ENCODE assay signal across 24 cellular contexts in the genomic region with DNA sequence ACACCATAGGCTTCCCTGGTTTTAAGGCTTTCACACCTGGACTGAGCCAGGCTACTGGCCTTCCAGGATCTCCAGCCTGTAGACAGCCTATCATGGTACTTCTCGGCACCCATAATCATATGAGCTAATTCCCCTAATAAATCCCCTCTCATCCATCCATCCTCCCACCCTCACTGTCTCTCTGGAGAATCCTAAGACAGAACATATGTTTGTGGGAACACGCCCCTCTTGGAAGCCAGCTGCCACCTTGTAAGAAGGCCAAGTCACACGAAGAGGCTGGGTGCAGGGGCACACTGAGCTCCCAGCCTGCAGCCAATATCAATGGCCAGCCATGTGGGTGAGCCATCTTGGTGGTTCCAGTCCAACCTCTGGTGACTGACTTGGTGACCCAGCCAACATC. TPM values are rescaled to one million over a fixed set of nuclear protein-coding genes. Genes with fewer than 3 reads are reported as not detected.
DNase-seq lines count a peak whose midpoint lies in the region; ATAC-seq, FAIRE-seq and TF ChIP-seq lines count a peak whose summit lies in the region.
"Had no signal": no experiment of that assay in that cellular context is flagged by ENCODE, and none has a peak within 500 bp of the region (broad histone marks: within the 10 kb centered on the region; RNA-seq: fewer than 3 reads in every experiment).

No MANE protein-coding gene starts in this region.

- CTCF ChIA-PET in activated CD4-positive, alpha-beta memory T cell treated with anti-CD3 and anti-CD28 coated beads, Interleukin-2, amount 10 ng/mL, durations not matched to agents 7 days and 5 days (lab: Charles Lee): interaction anchor here (1.6 kb wide), 1 partner anchor 309 kb away, joined by 5 read pairs; no protein-coding TSS in a partner anchor
- CTCF ChIA-PET in activated CD4-positive, alpha-beta memory T cell treated with anti-CD3 and anti-CD28 coated beads for 36 hours (lab: Charles Lee): no interaction called here
- CTCF ChIA-PET in WTC11 (lab: Charles Lee): no interaction called here

- H3K36me3 Mint-ChIP-seq in activated CD4-positive, alpha-beta memory T cell treated with anti-CD3 and anti-CD28 coated beads, Interleukin-2, amount 10 ng/mL, durations not matched to agents 7 days and 5 days (ENCODE audit: low read depth): peaks cover 59% of the 10 kb centered on the region
- H3K36me3 Mint-ChIP-seq in activated CD4-positive, alpha-beta memory T cell treated with anti-CD3 and anti-CD28 coated beads for 36 hours: peaks cover 38% of the 10 kb centered on the region
- peaks cover 18% of the 10 kb centered on the region for H3K36me3 Mint-ChIP-seq in WTC11

- no peak for ATAC-seq in WTC11
- ATAC-seq: HepG2, Panc1, right lobe of liver had no signal

- H3K27me3 Mint-ChIP-seq in activated CD4-positive, alpha-beta memory T cell treated with anti-CD3 and anti-CD28 coated beads, Interleukin-2, amount 10 ng/mL, durations not matched to agents 7 days and 5 days: peaks cover 3% of the 10 kb centered on the region
- no peaks in the 10 kb centered on the region for H3K27me3 Mint-ChIP-seq in activated CD4-positive, alpha-beta memory T cell treated with anti-CD3 and anti-CD28 coated beads for 36 hours
- no peaks in the 10 kb centered on the region for H3K27me3 Mint-ChIP-seq in WTC11 (ENCODE audit: low read depth)
- H3K27me3 Mint-ChIP-seq: activated B cell treated with CpG ODN at 0.5 μM for 24 hours, T-cell had no signal

- TF ChIP-seq CTCF in D721Med (IDR thresholded peaks at IDR 0.05; ENCODE audit: insufficient read depth, missing control alignments) (no peak), WTC11 (IDR thresholded peaks at IDR 0.05) (no peak)

- no peak overlapping the region for H3K4me3 Mint-ChIP-seq in activated CD4-positive, alpha-beta memory T cell treated with anti-CD3 and anti-CD28 coated beads, Interleukin-2, amount 10 ng/mL, durations not matched to agents 7 days and 5 days
- H3K4me3 Mint-ChIP-seq in activated CD4-positive, alpha-beta memory T cell treated with anti-CD3 and anti-CD28 coated beads for 36 hours: no peak overlapping the region
- no peak overlapping the region for H3K4me3 Mint-ChIP-seq in WTC11
- H3K4me3 Mint-ChIP-seq: activated B cell treated with CpG ODN at 0.5 μM for 24 hours, neural progenitor cell had no signal

- POLR2A ChIA-PET in activated CD4-positive, alpha-beta memory T cell treated with anti-CD3 and anti-CD28 coated beads, Interleukin-2, amount 10 ng/mL, durations not matched to agents 7 days and 5 days (lab: Charles Lee): no interaction called here
- POLR2A ChIA-PET in activated CD4-positive, alpha-beta memory T cell treated with anti-CD3 and anti-CD28 coated beads for 36 hours (lab: Charles Lee): no interaction called here
- POLR2A ChIA-PET in WTC11 (lab: Charles Lee): no interaction called here

- peak overlapping the region; percentile 77 for H3K27ac Mint-ChIP-seq in activated CD4-positive, alpha-beta memory T cell treated with anti-CD3 and anti-CD28 coated beads, Interleukin-2, amount 10 ng/mL, durations not matched to agents 7 days and 5 days
- no peak overlapping the region for H3K27ac Mint-ChIP-seq in activated CD4-positive, alpha-beta memory T cell treated with anti-CD3 and anti-CD28 coated beads for 36 hours
- H3K27ac Mint-ChIP-seq in WTC11: peak overlapping the region; percentile 4; the same call in 1 of the 2 replicates
- H3K27ac Mint-ChIP-seq: activated B cell treated with CpG ODN at 0.5 μM for 24 hours, neural progenitor cell had no signal

- peaks cover 50% of the 10 kb centered on the region for H3K4me1 Mint-ChIP-seq in activated CD4-positive, alpha-beta memory T cell treated with anti-CD3 and anti-CD28 coated beads, Interleukin-2, amount 10 ng/mL, durations not matched to agents 7 days and 5 days
- peaks cover 38% of the 10 kb centered on the region for H3K4me1 Mint-ChIP-seq in activated CD4-positive, alpha-beta memory T cell treated with anti-CD3 and anti-CD28 coated beads for 36 hours (ENCODE audit: low read depth)
- H3K4me1 Mint-ChIP-seq in WTC11: peaks cover 28% of the 10 kb centered on the region
- H3K4me1 Mint-ChIP-seq: neural progenitor cell had no signal

- intact Hi-C loops in activated CD4-positive, alpha-beta memory T cell treated with anti-CD3 and anti-CD28 coated beads for 36 hours (cut with micrococcal nuclease): no loop called here

- FAIRE-seq in D721Med (lab: Jason Lieb, UNC): peak; percentile 80
- FAIRE-seq: G401.6, HepG2 had no signal

- DNase-seq in activated CD4-positive, alpha-beta memory T cell treated with anti-CD3 and anti-CD28 coated beads, Interleukin-2, amount 10 ng/mL, durations not matched to agents 7 days and 5 days: no peak
- no peak for DNase-seq in activated CD4-positive, alpha-beta memory T cell treated with anti-CD3 and anti-CD28 coated beads for 36 hours
- DNase-seq in D721Med (ENCODE audit: insufficient read length, low spot score): peak; percentile 70
- DNase-seq in WTC11 (ENCODE audit: low spot score): no peak
- DNase-seq in myocyte (ENCODE audit: low read depth): peak; percentile 66
- DNase-seq in DMS79 (lab: John Stamatoyannopoulos, UW): no peak
- no peak for DNase-seq in DMS79 treated with DMSO at 0.1 percent for 48 hours (lab: John Stamatoyannopoulos, UW)
- DNase-seq in cortex of kidney (lab: John Stamatoyannopoulos, UW): no peak
- DNase-seq: activated B cell treated with CpG ODN at 0.5 μM for 24 hours; Calu3; dermis blood vessel endothelial cell; H7; left lung; NCI-H1092 treated with DMSO at 0.1 percent for 48 hours; NCI-H2029; posterior cingulate gyrus; right lobe of liver; stimulated activated CD8-positive, alpha-beta memory T cell treated with anti-CD3 and anti-CD28 coated beads, Interleukin-4, amount 100 ng/mL, for 48 hours; substantia nigra had no signal

- H3K9me3 Mint-ChIP-seq in activated CD4-positive, alpha-beta memory T cell treated with anti-CD3 and anti-CD28 coated beads, Interleukin-2, amount 10 ng/mL, durations not matched to agents 7 days and 5 days: peaks cover 12% of the 10 kb centered on the region
- H3K9me3 Mint-ChIP-seq in activated CD4-positive, alpha-beta memory T cell treated with anti-CD3 and anti-CD28 coated beads for 36 hours: no peaks in the 10 kb centered on the region
- H3K9me3 Mint-ChIP-seq in WTC11: no peaks in the 10 kb centered on the region
- H3K9me3 Mint-ChIP-seq: activated B cell treated with CpG ODN at 0.5 μM for 24 hours, neural progenitor cell, T-cell had no signal

TF ChIP-seq in WTC11, 78 proteins besides CTCF, POLR2A, EP300 and RAD21:
- TF ChIP-seq TEAD1 (CRISPR knock-in tag; IDR thresholded peaks at IDR 0.05) (no peak), ZNF416 (CRISPR knock-in tag; IDR thresholded peaks at IDR 0.05) (no peak), RORB (CRISPR knock-in tag; IDR thresholded peaks at IDR 0.05) (no peak), FOXP1 (CRISPR knock-in tag; IDR thresholded peaks at IDR 0.05; ENCODE audit: borderline replicate concordance) (no peak), STAT6 (CRISPR knock-in tag; conservative IDR thresholded peaks at IDR 0.05; ENCODE audit: low read depth) (no peak), GTF2I (CRISPR knock-in tag; conservative IDR thresholded peaks at IDR 0.05) (no peak), NR3C1 (CRISPR knock-in tag; conservative IDR thresholded peaks at IDR 0.05; ENCODE audit: low read depth) (no peak), PREB (CRISPR knock-in tag; IDR thresholded peaks at IDR 0.05; ENCODE audit: borderline replicate concordance) (no peak), JAZF1 (CRISPR knock-in tag; IDR thresholded peaks at IDR 0.05) (no peak), SMAD4 (CRISPR knock-in tag; IDR thresholded peaks at IDR 0.05) (no peak)
- TF ChIP-seq, protein P1, sequence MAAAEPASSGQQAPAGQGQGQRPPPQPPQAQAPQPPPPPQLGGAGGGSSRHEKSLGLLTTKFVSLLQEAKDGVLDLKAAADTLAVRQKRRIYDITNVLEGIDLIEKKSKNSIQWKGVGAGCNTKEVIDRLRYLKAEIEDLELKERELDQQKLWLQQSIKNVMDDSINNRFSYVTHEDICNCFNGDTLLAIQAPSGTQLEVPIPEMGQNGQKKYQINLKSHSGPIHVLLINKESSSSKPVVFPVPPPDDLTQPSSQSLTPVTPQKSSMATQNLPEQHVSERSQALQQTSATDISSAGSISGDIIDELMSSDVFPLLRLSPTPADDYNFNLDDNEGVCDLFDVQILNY (CRISPR knock-in tag; IDR thresholded peaks at IDR 0.05): no peak

RNA-seq across cellular contexts. Expression of gene CLCC1, which starts 7.4 kb away (rescaled TPM):
- total RNA-seq in activated CD4-positive, alpha-beta memory T cell treated with anti-CD3 and anti-CD28 coated beads, Interleukin-2, amount 10 ng/mL, durations not matched to agents 7 days and 5 days: 10 to 100 TPM; 16.4 to 20.1 TPM
- 10 to 100 TPM; 17.1 to 18.6 TPM for total RNA-seq in activated CD4-positive, alpha-beta memory T cell treated with anti-CD3 and anti-CD28 coated beads for 36 hours
- total RNA-seq in WTC11 (2021): 25.1 to 27.4 TPM (median 25.7 TPM) in 3 replicates
- 14.1 and 15.7 TPM in 2 replicates for total RNA-seq in myocyte
- 15.4 TPM for polyA plus RNA-seq in myocyte (2012)

Comparison
In these comparisons a context has a peak if more than half of its experiments do, and no peak if none do; other contexts are left out.
1. DNase-seq: peak in D721Med (single experiment) and myocyte (single experiment); none in activated CD4-positive, alpha-beta memory T cell treated with anti-CD3 and anti-CD28 coated beads, Interleukin-2, amount 10 ng/mL, durations not matched to agents 7 days and 5 days (single experiment), activated CD4-positive, alpha-beta memory T cell treated with anti-CD3 and anti-CD28 coated beads for 36 hours (single experiment), WTC11 (single experiment), DMS79 (single experiment), DMS79 treated with DMSO at 0.1 percent for 48 hours (single experiment) and cortex of kidney (single experiment).